ENCODE assay signal across 1 cellular context in genomic region chr13:91358384-91358776, GRCh38.
TF ChIP-seq lines count a peak whose summit lies in the region.

No MANE protein-coding gene starts in this region.

TF ChIP-seq in K562, 482 proteins besides CTCF, POLR2A, EP300 and RAD21:
- no peak for TF ChIP-seq ZNF133 (CRISPR knock-in tag; IDR thresholded peaks at IDR 0.05)
